ENCODE assay signal across 29 cellular contexts in the genomic region with DNA sequence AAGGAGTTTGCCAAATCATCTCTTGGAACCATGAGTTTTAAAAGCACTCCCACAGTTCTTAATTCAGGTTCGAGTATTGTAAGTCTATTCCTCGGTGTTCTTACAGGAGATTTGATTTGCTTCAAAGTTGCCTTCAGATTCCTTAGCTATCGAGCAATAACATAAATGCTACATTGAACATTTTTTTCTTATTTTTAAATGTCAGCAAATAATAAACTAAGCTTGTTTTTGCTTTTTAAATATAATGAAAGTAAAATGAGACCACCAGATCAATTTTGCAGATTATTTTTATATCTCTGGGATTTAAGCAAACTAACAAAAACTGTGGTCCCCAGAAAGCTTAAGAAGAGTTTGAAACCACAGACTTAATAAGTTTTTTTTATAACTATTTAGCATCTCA.
"Had no signal": no experiment of that assay in that cellular context is flagged by ENCODE, and none has a peak within 500 bp of the region (broad histone marks: within the 10 kb centered on the region; RNA-seq: fewer than 3 reads in every experiment).

No MANE protein-coding gene starts in this region.

- H3K36me3 ChIP-seq: gastroesophageal sphincter, pancreas, prostate gland, thoracic aorta, uterus had no signal

- H3K9me3 Mint-ChIP-seq: activated T-cell treated with anti-CD3 and anti-CD28 coated beads, Interleukin-2, amount 50 U/mL, for 72 hours; neural crest cell; stimulated activated effector memory CD8-positive, alpha-beta T cell treated with anti-CD3 and anti-CD28 coated beads, Interleukin-12 subunit alpha, Interleukin-12 subunit beta, amount 100 ng/mL, for 72 hours; stimulated activated naive CD8-positive, alpha-beta T cell treated with anti-CD3 and anti-CD28 coated beads, Interleukin-15, Interleukin-2, amounts not matched to agents 100 ng/mL and 50 ng/mL, for 24 hours; T-helper 2 cell treated with Interferon-gamma antibody and Interleukin-4, amounts not matched to agents 5 μg/mL and 100 μg/mL, for 36 hours; type B pancreatic cell had no signal

- H3K36me3 Mint-ChIP-seq: activated naive CD8-positive, alpha-beta T cell; stimulated activated effector memory CD8-positive, alpha-beta T cell treated with anti-CD3 and anti-CD28 coated beads, Interleukin-12 subunit alpha, Interleukin-12 subunit beta, amount 100 ng/mL, for 72 hours; type B pancreatic cell had no signal

- H3K4me1 Mint-ChIP-seq: activated CD4-positive, alpha-beta T cell treated with anti-CD3 and anti-CD28 coated beads for 36 hours; stimulated activated effector memory CD8-positive, alpha-beta T cell treated with anti-CD3 and anti-CD28 coated beads, Interleukin-12 subunit alpha, Interleukin-12 subunit beta, amount 100 ng/mL, for 72 hours had no signal

- H3K27ac ChIP-seq: body of pancreas, coronary artery, dorsolateral prefrontal cortex, gastroesophageal sphincter, pancreas, prostate gland, thoracic aorta, uterus had no signal

- DNase-seq: activated CD4-positive, alpha-beta T cell treated with anti-CD3 and anti-CD28 coated beads for 36 hours; activated CD4-positive, CD25-positive, alpha-beta regulatory T cell; activated CD8-positive, alpha-beta T cell treated with anti-CD3 and anti-CD28 coated beads, Interleukin-2, amount 10 ng/mL, durations not matched to agents 7 days and 5 days; activated naive CD4-positive, alpha-beta T cell treated with Interleukin-2 at 50 U/mL for 16 hours; activated T-cell treated with anti-CD3 and anti-CD28 coated beads for 4 hours; activated T-cell treated with anti-CD3 and anti-CD28 coated beads, Interleukin-2, amount 50 U/mL, for 72 hours; aorta; body of pancreas; cerebellar nuclear complex; dorsolateral prefrontal cortex; effector memory CD4-positive, alpha-beta T cell; hippocampal formation; left cardiac atrium; left ventricle myocardium superior; nucleus accumbens; pancreas; stimulated activated CD4-positive, alpha-beta T cell treated with anti-CD3 and anti-CD28 coated beads, Interleukin-4, amount 100 ng/mL, for 24 hours; T-helper 1 cell; uterus had no signal

- H3K27ac Mint-ChIP-seq: activated CD4-positive, alpha-beta T cell treated with anti-CD3 and anti-CD28 coated beads for 36 hours; activated CD8-positive, alpha-beta T cell treated with anti-CD3 and anti-CD28 coated beads, Interleukin-2, amount 10 ng/mL, durations not matched to agents 7 days and 5 days; activated naive CD8-positive, alpha-beta T cell; activated T-cell treated with anti-CD3 and anti-CD28 coated beads, Interleukin-2, amount 50 U/mL, for 72 hours; stimulated activated effector memory CD8-positive, alpha-beta T cell treated with anti-CD3 and anti-CD28 coated beads, Interleukin-12 subunit alpha, Interleukin-12 subunit beta, amount 100 ng/mL, for 72 hours; stimulated activated naive CD8-positive, alpha-beta T cell treated with anti-CD3 and anti-CD28 coated beads, Interleukin-15, Interleukin-2, amounts not matched to agents 100 ng/mL and 50 ng/mL, for 24 hours; T-helper 2 cell treated with Interferon-gamma antibody and Interleukin-4, amounts not matched to agents 5 μg/mL and 100 μg/mL, for 36 hours; type B pancreatic cell had no signal

- H3K4me3 Mint-ChIP-seq: activated CD4-positive, alpha-beta T cell treated with anti-CD3 and anti-CD28 coated beads for 36 hours; activated CD8-positive, alpha-beta T cell treated with anti-CD3 and anti-CD28 coated beads, Interleukin-2, amount 10 ng/mL, durations not matched to agents 7 days and 5 days; activated naive CD8-positive, alpha-beta T cell; activated T-cell treated with anti-CD3 and anti-CD28 coated beads, Interleukin-2, amount 50 U/mL, for 72 hours; neural crest cell; stimulated activated effector memory CD8-positive, alpha-beta T cell treated with anti-CD3 and anti-CD28 coated beads, Interleukin-12 subunit alpha, Interleukin-12 subunit beta, amount 100 ng/mL, for 72 hours; stimulated activated naive CD8-positive, alpha-beta T cell treated with anti-CD3 and anti-CD28 coated beads, Interleukin-15, Interleukin-2, amounts not matched to agents 100 ng/mL and 50 ng/mL, for 24 hours; T-helper 2 cell treated with Interferon-gamma antibody and Interleukin-4, amounts not matched to agents 5 μg/mL and 100 μg/mL, for 36 hours; type B pancreatic cell had no signal

- H3K4me1 ChIP-seq: body of pancreas, gastroesophageal sphincter, pancreas, prostate gland, uterus had no signal

- H3K4me3 ChIP-seq: body of pancreas, coronary artery, dorsolateral prefrontal cortex, gastroesophageal sphincter, pancreas, prostate gland, thoracic aorta, uterus had no signal

- H3K27me3 ChIP-seq: body of pancreas, gastroesophageal sphincter, pancreas, uterus had no signal

- H3K9me3 ChIP-seq: body of pancreas, gastroesophageal sphincter, pancreas, prostate gland, thoracic aorta, uterus had no signal

- ATAC-seq: activated CD4-positive, alpha-beta T cell treated with anti-CD3 and anti-CD28 coated beads for 36 hours; activated CD8-positive, alpha-beta T cell treated with anti-CD3 and anti-CD28 coated beads, Interleukin-2, amount 10 ng/mL, durations not matched to agents 7 days and 5 days; activated T-cell treated with anti-CD3 and anti-CD28 coated beads, Interleukin-2, amount 50 U/mL, for 72 hours; body of pancreas; gastroesophageal sphincter; left cardiac atrium; pancreas had no signal
